Comparison of ENCODE assay signal across 2 cellular contexts in genomic region chr4:648579-649292, GRCh38.
TF ChIP-seq lines count a peak whose summit lies in the region.

No MANE protein-coding gene starts in this region.

TF ChIP-seq in GM23338, 12 proteins besides CTCF, POLR2A, EP300 and RAD21:
- TF ChIP-seq, protein P1, sequence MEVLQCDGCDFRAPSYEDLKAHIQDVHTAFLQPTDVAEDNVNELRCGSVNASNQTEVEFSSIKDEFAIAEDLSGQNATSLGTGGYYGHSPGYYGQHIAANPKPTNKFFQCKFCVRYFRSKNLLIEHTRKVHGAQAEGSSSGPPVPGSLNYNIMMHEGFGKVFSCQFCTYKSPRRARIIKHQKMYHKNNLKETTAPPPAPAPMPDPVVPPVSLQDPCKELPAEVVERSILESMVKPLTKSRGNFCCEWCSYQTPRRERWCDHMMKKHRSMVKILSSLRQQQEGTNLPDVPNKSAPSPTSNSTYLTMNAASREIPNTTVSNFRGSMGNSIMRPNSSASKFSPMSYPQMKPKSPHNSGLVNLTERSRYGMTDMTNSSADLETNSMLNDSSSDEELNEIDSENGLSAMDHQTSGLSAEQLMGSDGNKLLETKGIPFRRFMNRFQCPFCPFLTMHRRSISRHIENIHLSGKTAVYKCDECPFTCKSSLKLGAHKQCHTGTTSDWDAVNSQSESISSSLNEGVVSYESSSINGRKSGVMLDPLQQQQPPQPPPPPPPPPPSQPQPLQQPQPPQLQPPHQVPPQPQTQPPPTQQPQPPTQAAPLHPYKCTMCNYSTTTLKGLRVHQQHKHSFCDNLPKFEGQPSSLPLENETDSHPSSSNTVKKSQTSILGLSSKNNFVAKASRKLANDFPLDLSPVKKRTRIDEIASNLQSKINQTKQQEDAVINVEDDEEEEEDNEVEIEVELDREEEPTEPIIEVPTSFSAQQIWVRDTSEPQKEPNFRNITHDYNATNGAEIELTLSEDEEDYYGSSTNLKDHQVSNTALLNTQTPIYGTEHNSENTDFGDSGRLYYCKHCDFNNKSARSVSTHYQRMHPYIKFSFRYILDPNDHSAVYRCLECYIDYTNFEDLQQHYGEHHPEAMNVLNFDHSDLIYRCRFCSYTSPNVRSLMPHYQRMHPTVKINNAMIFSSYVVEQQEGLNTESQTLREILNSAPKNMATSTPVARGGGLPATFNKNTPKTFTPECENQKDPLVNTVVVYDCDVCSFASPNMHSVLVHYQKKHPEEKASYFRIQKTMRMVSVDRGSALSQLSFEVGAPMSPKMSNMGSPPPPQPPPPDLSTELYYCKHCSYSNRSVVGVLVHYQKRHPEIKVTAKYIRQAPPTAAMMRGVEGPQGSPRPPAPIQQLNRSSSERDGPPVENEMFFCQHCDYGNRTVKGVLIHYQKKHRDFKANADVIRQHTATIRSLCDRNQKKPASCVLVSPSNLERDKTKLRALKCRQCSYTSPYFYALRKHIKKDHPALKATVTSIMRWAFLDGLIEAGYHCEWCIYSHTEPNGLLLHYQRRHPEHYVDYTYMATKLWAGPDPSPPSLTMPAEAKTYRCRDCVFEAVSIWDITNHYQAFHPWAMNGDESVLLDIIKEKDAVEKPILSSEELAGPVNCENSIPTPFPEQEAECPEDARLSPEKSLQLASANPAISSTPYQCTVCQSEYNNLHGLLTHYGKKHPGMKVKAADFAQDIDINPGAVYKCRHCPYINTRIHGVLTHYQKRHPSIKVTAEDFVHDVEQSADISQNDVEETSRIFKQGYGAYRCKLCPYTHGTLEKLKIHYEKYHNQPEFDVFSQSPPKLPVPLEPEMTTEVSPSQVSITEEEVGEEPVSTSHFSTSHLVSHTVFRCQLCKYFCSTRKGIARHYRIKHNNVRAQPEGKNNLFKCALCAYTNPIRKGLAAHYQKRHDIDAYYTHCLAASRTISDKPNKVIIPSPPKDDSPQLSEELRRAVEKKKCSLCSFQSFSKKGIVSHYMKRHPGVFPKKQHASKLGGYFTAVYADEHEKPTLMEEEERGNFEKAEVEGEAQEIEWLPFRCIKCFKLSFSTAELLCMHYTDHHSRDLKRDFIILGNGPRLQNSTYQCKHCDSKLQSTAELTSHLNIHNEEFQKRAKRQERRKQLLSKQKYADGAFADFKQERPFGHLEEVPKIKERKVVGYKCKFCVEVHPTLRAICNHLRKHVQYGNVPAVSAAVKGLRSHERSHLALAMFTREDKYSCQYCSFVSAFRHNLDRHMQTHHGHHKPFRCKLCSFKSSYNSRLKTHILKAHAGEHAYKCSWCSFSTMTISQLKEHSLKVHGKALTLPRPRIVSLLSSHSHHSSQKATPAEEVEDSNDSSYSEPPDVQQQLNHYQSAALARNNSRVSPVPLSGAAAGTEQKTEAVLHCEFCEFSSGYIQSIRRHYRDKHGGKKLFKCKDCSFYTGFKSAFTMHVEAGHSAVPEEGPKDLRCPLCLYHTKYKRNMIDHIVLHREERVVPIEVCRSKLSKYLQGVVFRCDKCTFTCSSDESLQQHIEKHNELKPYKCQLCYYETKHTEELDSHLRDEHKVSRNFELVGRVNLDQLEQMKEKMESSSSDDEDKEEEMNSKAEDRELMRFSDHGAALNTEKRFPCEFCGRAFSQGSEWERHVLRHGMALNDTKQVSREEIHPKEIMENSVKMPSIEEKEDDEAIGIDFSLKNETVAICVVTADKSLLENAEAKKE (CRISPR knock-in tag; IDR thresholded peaks at IDR 0.05), result no peak
- TF ChIP-seq CREB1 (CRISPR knock-in tag; IDR thresholded peaks at IDR 0.05; ENCODE audit: low read depth) (no peak), JUNB (IDR thresholded peaks at IDR 0.05; ENCODE audit: unreplicated experiment) (no peak), EZH2 (IDR thresholded peaks at IDR 0.05; ENCODE audit: low read depth, unreplicated experiment) (no peak), STAT1 (IDR thresholded peaks at IDR 0.05; ENCODE audit: unreplicated experiment) (no peak), EZH2phosphoT487 (IDR thresholded peaks at IDR 0.05; ENCODE audit: unreplicated experiment) (no peak), ETS1 (IDR thresholded peaks at IDR 0.05) (no peak), POLR2AphosphoS5 (IDR thresholded peaks at IDR 0.05; ENCODE audit: low read depth) (no peak), NANOG (IDR thresholded peaks at IDR 0.05; ENCODE audit: borderline replicate concordance) (no peak), ZNF331 (CRISPR knock-in tag; IDR thresholded peaks at IDR 0.05; ENCODE audit: low read depth) (no peak), REST (IDR thresholded peaks at IDR 0.05; ENCODE audit: unreplicated experiment) (no peak), ZNF114 (CRISPR knock-in tag; IDR thresholded peaks at IDR 0.05) (no peak)

TF ChIP-seq in H1, 55 proteins besides CTCF, POLR2A, EP300 and RAD21:
- TF ChIP-seq SUZ12 (IDR thresholded peaks at IDR 0.05; ENCODE audit: low read length) (no peak), RBBP5 (IDR thresholded peaks at IDR 0.05; ENCODE audit: borderline replicate concordance, low read depth, low read length) (no peak), KDM1A (IDR thresholded peaks at IDR 0.05; ENCODE audit: borderline replicate concordance, low read length) (no peak), MAX (IDR thresholded peaks at IDR 0.05) (no peak), JUN (IDR thresholded peaks at IDR 0.05; ENCODE audit: low read depth, low read length) (no peak), JUND (IDR thresholded peaks at IDR 0.05; ENCODE audit: low read length) (no peak), BCL11A (IDR thresholded peaks at IDR 0.05; ENCODE audit: low read depth in 2 of 2, low read length in 2 of 2) (no peak), KDM5A (IDR thresholded peaks at IDR 0.05; ENCODE audit: low read length) (no peak), POLR2AphosphoS5 (IDR thresholded peaks at IDR 0.05; ENCODE audit: low read depth, low read length) (no peak), SP1 (IDR thresholded peaks at IDR 0.05; ENCODE audit: low read depth, low read length) (no peak), BACH1 (IDR thresholded peaks at IDR 0.05; ENCODE audit: low read length) (no peak), POU5F1 (IDR thresholded peaks at IDR 0.05; ENCODE audit: low read depth, low read length) (no peak)
